16 cellular contexts compared by ENCODE assay signal in genomic region chr18:46222710-46223360, GRCh38.
A peak's percentile ranks its signal among the peaks of the same experiment; 100 is the strongest.
DNase-seq lines count a peak whose midpoint lies in the region; TF ChIP-seq lines count a peak whose summit lies in the region.
"Had no signal": no experiment of that assay in that cellular context is flagged by ENCODE, and none has a peak within 500 bp of the region (broad histone marks: within the 10 kb centered on the region; RNA-seq: fewer than 3 reads in every experiment).

No MANE protein-coding gene starts in this region.

- peaks cover 60% of the 10 kb centered on the region for H3K79me2 ChIP-seq in osteoblast (ENCODE audit: insufficient read depth, low read length)

- H3K27ac ChIP-seq in osteoblast (ENCODE audit: low read depth, low read length): no peak overlapping the region
- H3K27ac ChIP-seq: A549, brain microvascular endothelial cell had no signal

- peaks cover 63% of the 10 kb centered on the region for H3K36me3 Mint-ChIP-seq in activated CD4-positive, alpha-beta T cell treated with anti-CD3 and anti-CD28 coated beads, Interleukin-2, amount 10 ng/mL, durations not matched to agents 7 days and 5 days (ENCODE audit: low read depth)
- H3K36me3 Mint-ChIP-seq in stimulated activated naive CD8-positive, alpha-beta T cell treated with anti-CD3 and anti-CD28 coated beads, Interleukin-15, Interleukin-2, amounts not matched to agents 100 ng/mL and 50 ng/mL, for 24 hours (ENCODE audit: low read depth): peaks cover 65% of the 10 kb centered on the region

- H3K4me3 Mint-ChIP-seq in activated CD4-positive, alpha-beta T cell treated with anti-CD3 and anti-CD28 coated beads, Interleukin-2, amount 10 ng/mL, durations not matched to agents 7 days and 5 days: no peak overlapping the region
- H3K4me3 Mint-ChIP-seq in stimulated activated naive CD8-positive, alpha-beta T cell treated with anti-CD3 and anti-CD28 coated beads, Interleukin-15, Interleukin-2, amounts not matched to agents 100 ng/mL and 50 ng/mL, for 24 hours: peak overlapping the region; percentile 7
- H3K4me3 Mint-ChIP-seq: endodermal cell, neural crest cell had no signal

- CTCF ChIA-PET in activated CD4-positive, alpha-beta T cell treated with anti-CD3 and anti-CD28 coated beads, Interleukin-2, amount 10 ng/mL, durations not matched to agents 7 days and 5 days (lab: Charles Lee): interaction anchor here (1.4 kb wide), 1 partner anchor 49 kb away, joined by 4 read pairs; a partner anchor contains a TSS

- H3K4me1 Mint-ChIP-seq in activated CD4-positive, alpha-beta T cell treated with anti-CD3 and anti-CD28 coated beads, Interleukin-2, amount 10 ng/mL, durations not matched to agents 7 days and 5 days: peaks cover 66% of the 10 kb centered on the region
- peaks cover 88% of the 10 kb centered on the region for H3K4me1 Mint-ChIP-seq in stimulated activated naive CD8-positive, alpha-beta T cell treated with anti-CD3 and anti-CD28 coated beads, Interleukin-15, Interleukin-2, amounts not matched to agents 100 ng/mL and 50 ng/mL, for 24 hours (ENCODE audit: low read depth)

- H3K36me3 ChIP-seq in osteoblast (ENCODE audit: insufficient read depth, low read length): no peaks in the 10 kb centered on the region
- H3K36me3 ChIP-seq: brain microvascular endothelial cell had no signal

- no peaks in the 10 kb centered on the region for H3K27me3 ChIP-seq in osteoblast (ENCODE audit: insufficient read depth, low read length)
- H3K27me3 ChIP-seq: brain microvascular endothelial cell had no signal

- no peak for TF ChIP-seq CTCF in osteoblast (IDR thresholded peaks at IDR 0.05; ENCODE audit: extremely low read depth, low read depth, low read length)

- H3K4me3 ChIP-seq in osteoblast (ENCODE audit: insufficient read depth, low read length): no peak overlapping the region
- H3K4me3 ChIP-seq: A549, GM12878 had no signal

- peaks cover 16% of the 10 kb centered on the region for H4K20me1 ChIP-seq in osteoblast (ENCODE audit: insufficient read depth, low read length)

- no peak overlapping the region for H2AFZ ChIP-seq in osteoblast (ENCODE audit: low read length)

- no peaks in the 10 kb centered on the region for H3K9me3 Mint-ChIP-seq in activated CD4-positive, alpha-beta T cell treated with anti-CD3 and anti-CD28 coated beads, Interleukin-2, amount 10 ng/mL, durations not matched to agents 7 days and 5 days
- H3K9me3 Mint-ChIP-seq in stimulated activated naive CD8-positive, alpha-beta T cell treated with anti-CD3 and anti-CD28 coated beads, Interleukin-15, Interleukin-2, amounts not matched to agents 100 ng/mL and 50 ng/mL, for 24 hours: no peaks in the 10 kb centered on the region
- H3K9me3 Mint-ChIP-seq: endodermal cell, neural crest cell had no signal

- DNase-seq in activated CD4-positive, alpha-beta T cell treated with anti-CD3 and anti-CD28 coated beads, Interleukin-2, amount 10 ng/mL, durations not matched to agents 7 days and 5 days: no peak
- DNase-seq in activated CD4-positive, alpha-beta T cell treated with anti-CD3 and anti-CD28 coated beads, Interleukin-2, amount 50 U/mL, for 4 hours: no peak
- DNase-seq in SIG-M5 treated with dmso at 0.1 percent for 504 hours (lab: John Stamatoyannopoulos, UW; ENCODE audit: unreplicated experiment) (peak; percentile 50), amniotic epithelial cell (ENCODE audit: low read depth) (peak; percentile 29), NCI-H1417 treated with DMSO at 0.1 percent for 48 hours (lab: John Stamatoyannopoulos, UW) (no peak), osteoblast (ENCODE audit: insufficient read length, low spot score, missing footprints) (no peak)
- DNase-seq in stimulated activated CD4-positive, alpha-beta T cell treated with anti-CD3 and anti-CD28 coated beads, Interleukin-2, amount 100 ng/mL, for 48 hours: no peak
- DNase-seq: activated CD8-positive, alpha-beta memory T cell treated with anti-CD3 and anti-CD28 coated beads, Interleukin-2, amount 50 U/mL, for 4 hours; brain microvascular endothelial cell; DMS53; endodermal cell; NCI-H524 treated with DMSO at 0.1 percent for 48 hours had no signal

- no peaks in the 10 kb centered on the region for H3K9me3 ChIP-seq in osteoblast (ENCODE audit: low read depth, low read length)
- H3K9me3 ChIP-seq: A549 had no signal

- peak overlapping the region; percentile 16 for H3K27ac Mint-ChIP-seq in activated CD4-positive, alpha-beta T cell treated with anti-CD3 and anti-CD28 coated beads, Interleukin-2, amount 10 ng/mL, durations not matched to agents 7 days and 5 days
- H3K27ac Mint-ChIP-seq in stimulated activated naive CD8-positive, alpha-beta T cell treated with anti-CD3 and anti-CD28 coated beads, Interleukin-15, Interleukin-2, amounts not matched to agents 100 ng/mL and 50 ng/mL, for 24 hours: peak overlapping the region; percentile 81
- H3K27ac Mint-ChIP-seq: endodermal cell had no signal

- no peak overlapping the region for H3K4me2 ChIP-seq in osteoblast (ENCODE audit: insufficient read depth, low read length)
- H3K4me2 ChIP-seq: A549 had no signal

- H3K4me1 ChIP-seq in osteoblast (ENCODE audit: insufficient read depth, low read length): peaks cover 32% of the 10 kb centered on the region
- H3K4me1 ChIP-seq: A549 had no signal

- POLR2A ChIA-PET in activated CD4-positive, alpha-beta T cell treated with anti-CD3 and anti-CD28 coated beads, Interleukin-2, amount 10 ng/mL, durations not matched to agents 7 days and 5 days (lab: Charles Lee): no interaction called here

- H3K27me3 Mint-ChIP-seq in activated CD4-positive, alpha-beta T cell treated with anti-CD3 and anti-CD28 coated beads, Interleukin-2, amount 10 ng/mL, durations not matched to agents 7 days and 5 days: no peaks in the 10 kb centered on the region
- no peaks in the 10 kb centered on the region for H3K27me3 Mint-ChIP-seq in stimulated activated naive CD8-positive, alpha-beta T cell treated with anti-CD3 and anti-CD28 coated beads, Interleukin-15, Interleukin-2, amounts not matched to agents 100 ng/mL and 50 ng/mL, for 24 hours

Comparison
In these comparisons a context has a peak if more than half of its experiments do, and no peak if none do; other contexts are left out.
1. DNase-seq: peak in SIG-M5 treated with dmso at 0.1 percent for 504 hours (single experiment) and amniotic epithelial cell (single experiment); none in activated CD4-positive, alpha-beta T cell treated with anti-CD3 and anti-CD28 coated beads, Interleukin-2, amount 10 ng/mL, durations not matched to agents 7 days and 5 days (single experiment), activated CD4-positive, alpha-beta T cell treated with anti-CD3 and anti-CD28 coated beads, Interleukin-2, amount 50 U/mL, for 4 hours (0 of 2), NCI-H1417 treated with DMSO at 0.1 percent for 48 hours (single experiment), stimulated activated CD4-positive, alpha-beta T cell treated with anti-CD3 and anti-CD28 coated beads, Interleukin-2, amount 100 ng/mL, for 48 hours (0 of 2) and osteoblast (single experiment).